2 cellular contexts compared by ENCODE assay signal in genomic region chr18:37314534-37314933, GRCh38.
TF ChIP-seq lines count a peak whose summit lies in the region.

No MANE protein-coding gene starts in this region.

TF ChIP-seq in HCT116, 20 proteins besides CTCF, POLR2A, EP300 and RAD21 (continued from another document):
- no peak for TF ChIP-seq ELF1 (IDR thresholded peaks at IDR 0.05; ENCODE audit: borderline replicate concordance, low read depth)
- no peak for TF ChIP-seq REST (IDR thresholded peaks at IDR 0.05; ENCODE audit: low read depth)
- no peak for TF ChIP-seq TCF7L2 (IDR thresholded peaks at IDR 0.05; ENCODE audit: borderline replicate concordance, extremely low read depth, insufficient read depth, insufficient read length)
- no peak for TF ChIP-seq SIN3A (IDR thresholded peaks at IDR 0.05; ENCODE audit: low read depth)
- no peak for TF ChIP-seq MAX (IDR thresholded peaks at IDR 0.05)
- no peak for TF ChIP-seq YY1 (IDR thresholded peaks at IDR 0.05; ENCODE audit: extremely low read depth, insufficient replicate concordance, low read depth, low read length)
- no peak for TF ChIP-seq CBX3 (IDR thresholded peaks at IDR 0.05; ENCODE audit: low read depth)
- no peak for TF ChIP-seq EZH2 (IDR thresholded peaks at IDR 0.05)
- no peak for TF ChIP-seq CEBPB (IDR thresholded peaks at IDR 0.05; ENCODE audit: low read depth)
- no peak for TF ChIP-seq ZBTB33 (IDR thresholded peaks at IDR 0.05; ENCODE audit: extremely low read depth, insufficient replicate concordance, low read length)
- no peak for TF ChIP-seq SRF (IDR thresholded peaks at IDR 0.05; ENCODE audit: low read depth)
- TF ChIP-seq EZH2phosphoT487 (IDR thresholded peaks at IDR 0.05; ENCODE audit: borderline replicate concordance), result no peak
- TF ChIP-seq EGR1 (IDR thresholded peaks at IDR 0.05; ENCODE audit: low read depth), result no peak
- TF ChIP-seq ZFX (IDR thresholded peaks at IDR 0.05), result no peak
- TF ChIP-seq SP1 (IDR thresholded peaks at IDR 0.05; ENCODE audit: low read depth), result no peak
- no peak for TF ChIP-seq ZNF274 (IDR thresholded peaks at IDR 0.05; ENCODE audit: low read depth, low read length)
TF ChIP-seq in HCT116: peak in this region for 0.

TF ChIP-seq in GM12878, 131 proteins besides CTCF, POLR2A, EP300 and RAD21:
- no peak for TF ChIP-seq PRDM15 (CRISPR knock-in tag; IDR thresholded peaks at IDR 0.05)
- TF ChIP-seq USF2 (IDR thresholded peaks at IDR 0.05; ENCODE audit: borderline replicate concordance, low read depth, low read length), result no peak
- no peak for TF ChIP-seq CBFB (IDR thresholded peaks at IDR 0.05; ENCODE audit: low read depth)
- no peak for TF ChIP-seq ZSCAN29 (IDR thresholded peaks at IDR 0.05)
- no peak for TF ChIP-seq BCL3 (IDR thresholded peaks at IDR 0.05; ENCODE audit: borderline replicate concordance, insufficient read depth, low read depth, low read length, poor library complexity, severe bottlenecking)
- TF ChIP-seq ATF3 (IDR thresholded peaks at IDR 0.05; ENCODE audit: borderline replicate concordance, extremely low read depth, low read depth, low read length), result no peak
